ENCODE assay signal across 8 cellular contexts in genomic region chr11:102560555-102561011, GRCh38. TPM values are rescaled to one million over a fixed set of nuclear protein-coding genes. Genes with fewer than 3 reads are reported as not detected.
DNase-seq lines count a peak whose midpoint lies in the region; ATAC-seq lines count a peak whose summit lies in the region.

No MANE protein-coding gene starts in this region.

- H3K27me3 ChIP-seq in thymus (ENCODE audit: control insufficient read depth, insufficient read depth): no peaks in the 10 kb centered on the region

- DNase-seq in CD1c-positive myeloid dendritic cell (ENCODE audit: extremely low spot score): peak; percentile 26
- peak in 1 of 34 experiments; percentile 4 for DNase-seq in T-cell
- peak; percentile 45 for DNase-seq in germinal center (ENCODE audit: low spot score)
- no peak for DNase-seq in NCI-H2171 (lab: John Stamatoyannopoulos, UW)
- no peak for DNase-seq in left colon

- no peaks in the 10 kb centered on the region for H3K27me3 Mint-ChIP-seq in T-cell

- peaks cover 48 to 55% (median 49%) of the 10 kb centered on the region in 3 donors for H3K4me1 Mint-ChIP-seq in T-cell

- no peaks in the 10 kb centered on the region for H3K36me3 ChIP-seq in thymus (ENCODE audit: control insufficient read depth, insufficient read depth)

- no peaks in the 10 kb centered on the region for H3K9me3 Mint-ChIP-seq in T-cell

- no peaks in the 10 kb centered on the region for H3K4me1 ChIP-seq in thymus (ENCODE audit: control insufficient read depth, insufficient read depth, low read length)

- CTCF ChIA-PET in T-cell (lab: Charles Lee): interaction anchor here (0.9 to 1.0 kb wide), 2 partner anchors 10 to 14 kb away, joined by 3 read pairs; no protein-coding TSS in a partner anchor

- H3K9me3 ChIP-seq in thymus (ENCODE audit: control insufficient read depth): no peaks in the 10 kb centered on the region

- peak overlapping the region; percentile 25 for H3K27ac ChIP-seq in thymus (ENCODE audit: low read depth)

- 2% methylated on average over 6 of the region's 6 CpGs for WGBS in thymus

- no peaks in the 10 kb centered on the region for H3K36me3 Mint-ChIP-seq in T-cell

- intact Hi-C loops in left colon (cut with DNase I, micrococcal nuclease): no loop called here

- peak overlapping the region; percentile 30 for H3K4me3 ChIP-seq in thymus (ENCODE audit: low read length)

- H3K27ac Mint-ChIP-seq in T-cell: peak overlapping the region; percentile 94 to 96

- H3K4me3 Mint-ChIP-seq in T-cell: peak overlapping the region; percentile 61 to 76 (median 70)

- POLR2A ChIA-PET in T-cell (lab: Charles Lee): interaction anchor here in 1 of 2 donors (0.5 kb wide), 1 partner anchor 147 kb away, joined by 3 read pairs; no protein-coding TSS in a partner anchor

- ATAC-seq in GM19397 (IDR thresholded peaks at IDR 0.05; ENCODE audit: unreplicated experiment) (peak; percentile 69), HG03432 (IDR thresholded peaks at IDR 0.05; ENCODE audit: unreplicated experiment) (peak; percentile 83), T-cell (replicated peaks in 1 of 4) (peak; percentile 33 to 72 (median 46)), left colon (no peak)

RNA-seq across cellular contexts. Expression of gene MMP7, which starts 30.0 kb away (rescaled TPM):
- total RNA-seq in T-cell: under 1 TPM in 3 of 5 donors, not detected in 2; 0.23 to 0.73 (median 0.60) TPM
- polyA plus RNA-seq in thymus: 35.2 TPM
- total RNA-seq in left colon: not detected

Comparison
In these comparisons a context has a peak if more than half of its experiments do, and no peak if none do; other contexts are left out.
1. DNase-seq: peak in CD1c-positive myeloid dendritic cell (single experiment) and germinal center (single experiment); none in NCI-H2171 (single experiment) and left colon (0 of 2).